11 cellular contexts compared by ENCODE assay signal in the genomic region with DNA sequence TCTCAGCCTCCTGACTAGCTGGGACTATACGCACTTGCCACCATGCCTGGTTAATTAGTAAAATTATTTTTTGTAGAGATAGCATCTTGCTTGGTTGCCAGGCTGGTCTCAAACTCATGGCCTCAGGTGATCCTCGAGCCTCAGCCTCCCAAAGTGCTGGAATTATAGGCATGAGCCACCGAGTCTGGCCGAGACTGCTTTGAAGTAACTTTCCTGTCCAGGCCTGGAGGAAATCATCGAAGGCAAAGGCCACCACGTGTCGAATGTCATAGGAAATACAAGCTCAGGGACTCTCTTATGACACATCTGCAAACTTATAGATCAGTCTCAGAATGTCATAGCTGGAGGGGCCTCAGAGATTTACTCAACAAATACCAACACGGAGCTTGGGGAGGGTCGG. TPM values are rescaled to one million over a fixed set of nuclear protein-coding genes. Genes with fewer than 3 reads are reported as not detected.
A peak's percentile ranks its signal among the peaks of the same experiment; 100 is the strongest.
DNase-seq lines count a peak whose midpoint lies in the region; ATAC-seq and TF ChIP-seq lines count a peak whose summit lies in the region.
"Had no signal": no experiment of that assay in that cellular context is flagged by ENCODE, and none has a peak within 500 bp of the region (broad histone marks: within the 10 kb centered on the region; RNA-seq: fewer than 3 reads in every experiment).

No MANE protein-coding gene starts in this region.

- H3K4me1 ChIP-seq in left ventricle myocardium inferior (peaks cover 98% of the 10 kb centered on the region), esophagus squamous epithelium (peaks cover 7 to 86% (median 60%) of the 10 kb centered on the region in 3 donors), trophoblast cell (ENCODE audit: control insufficient read depth in 1 of 2, insufficient read depth in 2 of 2, low read length in 2 of 2) (peaks cover 11 to 18% of the 10 kb centered on the region in 2 experiments), foreskin keratinocyte (peaks cover 12% of the 10 kb centered on the region)

- no peak overlapping the region for H2AFZ ChIP-seq in trophoblast cell (ENCODE audit: insufficient read depth, low read length, poor library complexity)

- H3K27ac ChIP-seq in left ventricle myocardium inferior (replicated peaks) (peak overlapping the region; percentile 83), esophagus squamous epithelium (peak overlapping the region; percentile 66 to 91 (median 84)), trophoblast cell (ENCODE audit: low read depth, low read length) (peak overlapping the region; percentile 44), foreskin keratinocyte (no peak overlapping the region)

- no peak overlapping the region for H3K4me2 ChIP-seq in trophoblast cell (ENCODE audit: low read length)

- no peaks in the 10 kb centered on the region for H3K9me3 ChIP-seq in left ventricle myocardium inferior (replicated peaks)
- H3K9me3 ChIP-seq in esophagus squamous epithelium, result no peaks in the 10 kb centered on the region
- no peaks in the 10 kb centered on the region for H3K9me3 ChIP-seq in trophoblast cell (ENCODE audit: insufficient read depth, low read depth, low read length)

- no peak overlapping the region for H3K4me3 ChIP-seq in left ventricle myocardium inferior
- no peak overlapping the region for H3K4me3 ChIP-seq in esophagus squamous epithelium
- no peak overlapping the region for H3K4me3 ChIP-seq in trophoblast cell (ENCODE audit: low read depth, low read length)
- H3K4me3 ChIP-seq: K562 had no signal

- H3K23ac ChIP-seq in trophoblast cell (ENCODE audit: low read length), result no peak overlapping the region

- H4K8ac ChIP-seq in trophoblast cell (ENCODE audit: low read depth, low read length), result no peak overlapping the region

- H3K36me3 ChIP-seq in left ventricle myocardium inferior (no peaks in the 10 kb centered on the region), esophagus squamous epithelium (no peaks in the 10 kb centered on the region), trophoblast cell (ENCODE audit: control insufficient read depth in 1 of 2, insufficient read depth in 2 of 2, low read length in 2 of 2) (peaks cover 1 to 2% of the 10 kb centered on the region in 2 experiments)

- TF ChIP-seq CTCF in left ventricle myocardium inferior (IDR thresholded peaks at IDR 0.05; ENCODE audit: borderline replicate concordance) (no peak), esophagus squamous epithelium (IDR thresholded peaks at IDR 0.05) (no peak), foreskin keratinocyte (conservative IDR thresholded peaks at IDR 0.05) (no peak)

- no peaks in the 10 kb centered on the region for H3K27me3 ChIP-seq in left ventricle myocardium inferior (ENCODE audit: low read depth)
- H3K27me3 ChIP-seq in esophagus squamous epithelium, result no peaks in the 10 kb centered on the region
- H3K27me3 ChIP-seq in trophoblast cell (ENCODE audit: insufficient read depth, low read length), result no peaks in the 10 kb centered on the region
- H3K27me3 ChIP-seq in foreskin keratinocyte, result no peaks in the 10 kb centered on the region

- no peak overlapping the region for H3K14ac ChIP-seq in trophoblast cell (ENCODE audit: low read length)

- TF ChIP-seq POLR2A in esophagus squamous epithelium (IDR thresholded peaks at IDR 0.05), result no peak

- no peak overlapping the region for H4K91ac ChIP-seq in trophoblast cell (ENCODE audit: low read depth, low read length)

- no peak overlapping the region for H2BK12ac ChIP-seq in trophoblast cell (ENCODE audit: low read length)

- DNase-seq in left ventricle myocardium inferior, result no peak
- DNase-seq in Right ventricle myocardium superior, result no peak
- DNase-seq in esophagus squamous epithelium (lab: John Stamatoyannopoulos, UW), result no peak
- peak; percentile 93 to 95 for DNase-seq in trophoblast cell
- no peak for DNase-seq in NCI-H146 (lab: John Stamatoyannopoulos, UW)
- DNase-seq in activated gamma-delta T cell treated with Interleukin-2 at 50 U/mL for 16 hours, result no peak
- no peak for DNase-seq in amniotic stem cell (lab: John Stamatoyannopoulos, UW)
- no peak for DNase-seq in foreskin keratinocyte
- DNase-seq: effector CD4-positive, alpha-beta T cell; NCI-H2171 treated with DMSO at 0.1 percent for 48 hours had no signal

- no peak overlapping the region for H3K4ac ChIP-seq in trophoblast cell (ENCODE audit: low read depth, low read length)

- no peak overlapping the region for H3K18ac ChIP-seq in trophoblast cell (ENCODE audit: low read length)

- H3K9ac ChIP-seq in trophoblast cell (ENCODE audit: low read length), result no peak overlapping the region

- ATAC-seq in Right ventricle myocardium superior (ENCODE audit: poor library complexity) (no peak), foreskin keratinocyte (no peak)
- ATAC-seq: K562 had no signal

- no peak overlapping the region for H4K12ac ChIP-seq in trophoblast cell (ENCODE audit: low read depth, low read length)

- no peak overlapping the region for H2AK5ac ChIP-seq in trophoblast cell (ENCODE audit: low read length)

- no peak overlapping the region for H2BK5ac ChIP-seq in trophoblast cell (ENCODE audit: low read depth, low read length, poor library complexity)

- H2BK120ac ChIP-seq in trophoblast cell (ENCODE audit: insufficient read depth, low read length, poor library complexity), result no peak overlapping the region

- intact Hi-C loops in left ventricle myocardium inferior (cut with micrococcal nuclease) (no loop called here), Right ventricle myocardium superior (cut with DNase I) (no loop called here), esophagus squamous epithelium (cut with DNase I) (no loop called here)

- H3K79me2 ChIP-seq in trophoblast cell (ENCODE audit: control insufficient read depth, insufficient read depth, low read length, poor library complexity), result peaks cover 12% of the 10 kb centered on the region

- 70 to 85% methylated on average over 7 of the region's 9 CpGs for WGBS in esophagus squamous epithelium, 2 donors
- no CpG with 5 or more reads among the region's 9 CpGs for WGBS in trophoblast cell (ENCODE audit: extremely low coverage, insufficient coverage, insufficient read length)

- H3K79me1 ChIP-seq in trophoblast cell (ENCODE audit: low read length), result peaks cover 6% of the 10 kb centered on the region

RNA-seq across cellular contexts. Expression of gene RAPGEF1, which starts 25.1 kb away (rescaled TPM):
- total RNA-seq in left ventricle myocardium inferior (95.9 TPM), Right ventricle myocardium superior (119 TPM), esophagus squamous epithelium (10 to 100 TPM; 12.2 to 40.4 (median 19.0) TPM), foreskin keratinocyte (31.1 and 34.8 TPM in 2 replicates)
- 77.7 and 79.5 TPM in 2 replicates for polyA plus RNA-seq in trophoblast cell (2013)
- polyA plus RNA-seq in foreskin keratinocyte, result 10.7 and 12.9 TPM in 2 replicates

Comparison
In these comparisons a context has a peak if more than half of its experiments do, and no peak if none do; other contexts are left out.
1. DNase-seq: peak in trophoblast cell (2 of 2); none in left ventricle myocardium inferior (single experiment), Right ventricle myocardium superior (single experiment), esophagus squamous epithelium (single experiment), NCI-H146 (single experiment), activated gamma-delta T cell treated with Interleukin-2 at 50 U/mL for 16 hours (single experiment), amniotic stem cell (single experiment) and foreskin keratinocyte (0 of 2).